ENCODE assay signal across 20 cellular contexts in genomic region chr4:152968806-152969394, GRCh38. TPM values are rescaled to one million over a fixed set of nuclear protein-coding genes. Genes with fewer than 3 reads are reported as not detected.
DNase-seq lines count a peak whose midpoint lies in the region; ATAC-seq, FAIRE-seq and TF ChIP-seq lines count a peak whose summit lies in the region.
"Had no signal": no experiment of that assay in that cellular context is flagged by ENCODE, and none has a peak within 500 bp of the region (broad histone marks: within the 10 kb centered on the region; RNA-seq: fewer than 3 reads in every experiment).

No MANE protein-coding gene starts in this region.

- H3K27me3 ChIP-seq in lung (ENCODE audit: control insufficient read depth, insufficient read depth) (no peaks in the 10 kb centered on the region), ovary (no peaks in the 10 kb centered on the region)
- H3K27me3 ChIP-seq: transverse colon had no signal

- H3K4me3 ChIP-seq in A549 (no peak overlapping the region), lung (no peak overlapping the region), ovary (no peak overlapping the region)
- H3K4me3 ChIP-seq: transverse colon had no signal

- H3K4me1 ChIP-seq in A549 (peaks cover 20% of the 10 kb centered on the region), lung (ENCODE audit: control insufficient read depth in 2 of 2, insufficient read depth in 2 of 2, low read length in 2 of 2) (peaks cover 0 to 1% of the 10 kb centered on the region in 2 donors), ovary (ENCODE audit: insufficient read depth) (no peaks in the 10 kb centered on the region)

- no peaks in the 10 kb centered on the region for H3K9me3 ChIP-seq in A549
- H3K9me3 ChIP-seq in lung (ENCODE audit: control insufficient read depth in 2 of 2, insufficient read depth in 1 of 2, low read length in 1 of 2) = no peaks in the 10 kb centered on the region
- H3K9me3 ChIP-seq in ovary = no peaks in the 10 kb centered on the region
- H3K9me3 ChIP-seq: transverse colon had no signal

- no peak overlapping the region for H3K4me3 Mint-ChIP-seq in activated naive CD4-positive, alpha-beta T cell treated with anti-CD3 and anti-CD28 coated beads for 36 hours
- H3K4me3 Mint-ChIP-seq: activated naive CD4-positive, alpha-beta T cell treated with anti-CD3 and anti-CD28 coated beads, Interleukin-2, amount 50 U/mL, for 24 hours; naive B cell; stimulated activated memory B cell treated with anti-CD40 and anti-IgM and Interleukin-4, amounts not matched to agents 10 μg/mL and 1 μg/mL and 100 μg/mL, for 72 hours had no signal

- no peaks in the 10 kb centered on the region for H3K9me3 Mint-ChIP-seq in activated naive CD4-positive, alpha-beta T cell treated with anti-CD3 and anti-CD28 coated beads for 36 hours
- H3K9me3 Mint-ChIP-seq: activated naive CD4-positive, alpha-beta T cell treated with anti-CD3 and anti-CD28 coated beads, Interleukin-2, amount 50 U/mL, for 24 hours; naive B cell; stimulated activated memory B cell treated with anti-CD40 and anti-IgM and Interleukin-4, amounts not matched to agents 10 μg/mL and 1 μg/mL and 100 μg/mL, for 72 hours had no signal

- no peak for TF ChIP-seq CTCF in A549 (IDR thresholded peaks at IDR 0.05)
- TF ChIP-seq CTCF in lung (IDR thresholded peaks at IDR 0.05; ENCODE audit: control extremely low read depth, extremely low read depth) = no peak
- TF ChIP-seq CTCF in ovary (IDR thresholded peaks at IDR 0.05) = no peak

- 0 out of 3 replicates have a peak overlapping the region, but pooled peaks have one; percentile 12 for H3K4me2 ChIP-seq in A549

- TF ChIP-seq EP300 in A549 (IDR thresholded peaks at IDR 0.05) (no peak), ovary (IDR thresholded peaks at IDR 0.05) (no peak)

- H3K27ac ChIP-seq in A549 = no peak overlapping the region
- peak overlapping the region in 1 of 2 donors; percentile 52 for H3K27ac ChIP-seq in lung (ENCODE audit: low read depth in 1 of 2, low read length in 1 of 2)
- no peak overlapping the region for H3K27ac ChIP-seq in ovary
- H3K27ac ChIP-seq: transverse colon had no signal

- DNase-seq in A549 (ENCODE audit: low read depth in 1 of 2, low spot score in 1 of 2) = no peak
- DNase-seq in LHCN-M2 (ENCODE audit: low read depth) = peak; percentile 65
- DNase-seq in cerebellar cortex (ENCODE audit: low spot score) = peak; percentile 42
- DNase-seq in lung (ENCODE audit: low spot score) = no peak
- no peak for DNase-seq in activated naive CD4-positive, alpha-beta T cell treated with anti-CD3 and anti-CD28 coated beads for 36 hours
- no peak for DNase-seq in ovary
- no peak for DNase-seq in activated effector memory CD4-positive, alpha-beta T cell treated with anti-CD3 and anti-CD28 coated beads, Interleukin-2, amount 50 U/mL, for 16 hours
- DNase-seq: activated CD4-positive, alpha-beta T cell treated with anti-CD3 and anti-CD28 coated beads for 48 hours; DMS79 treated with DMSO at 0.1 percent for 48 hours; left cardiac atrium; naive B cell; NCI-H187 treated with DMSO at 0.1 percent for 48 hours; NCI-H524 treated with DMSO at 0.1 percent for 48 hours; posterior cingulate gyrus; transverse colon had no signal

- TF ChIP-seq RAD21 in A549 (conservative IDR thresholded peaks at IDR 0.05 in 1 of 2, IDR thresholded peaks at IDR 0.05 in 1 of 2) = no peak

- CTCF ChIA-PET in A549 (lab: Yijun Ruan, JAX) = no interaction called here
- CTCF ChIA-PET in activated naive CD4-positive, alpha-beta T cell treated with anti-CD3 and anti-CD28 coated beads for 36 hours (lab: Charles Lee) = interaction anchor here (0.6 kb wide), 1 partner anchor 83 kb away, joined by 4 read pairs; no protein-coding TSS in a partner anchor

- no peak overlapping the region for H3K27ac Mint-ChIP-seq in activated naive CD4-positive, alpha-beta T cell treated with anti-CD3 and anti-CD28 coated beads for 36 hours
- H3K27ac Mint-ChIP-seq: activated naive CD4-positive, alpha-beta T cell treated with anti-CD3 and anti-CD28 coated beads, Interleukin-2, amount 50 U/mL, for 24 hours; naive B cell; stimulated activated memory B cell treated with anti-CD40 and anti-IgM and Interleukin-4, amounts not matched to agents 10 μg/mL and 1 μg/mL and 100 μg/mL, for 72 hours had no signal

- POLR2A ChIA-PET in A549 (lab: Yijun Ruan, JAX) = interaction anchor here (0.6 kb wide), 1 partner anchor 146 kb away, joined by 5 read pairs; no protein-coding TSS in a partner anchor

- no peaks in the 10 kb centered on the region for H3K27me3 Mint-ChIP-seq in activated naive CD4-positive, alpha-beta T cell treated with anti-CD3 and anti-CD28 coated beads for 36 hours (ENCODE audit: low read depth)
- H3K27me3 Mint-ChIP-seq: activated naive CD4-positive, alpha-beta T cell treated with anti-CD3 and anti-CD28 coated beads, Interleukin-2, amount 50 U/mL, for 24 hours; naive B cell; stimulated activated memory B cell treated with anti-CD40 and anti-IgM and Interleukin-4, amounts not matched to agents 10 μg/mL and 1 μg/mL and 100 μg/mL, for 72 hours had no signal

- ATAC-seq in A549 (no peak), lung (ENCODE audit: insufficient read depth, low FRiP score) (peak; percentile 30), HG02870 (IDR thresholded peaks at IDR 0.05; ENCODE audit: unreplicated experiment) (no peak)
- ATAC-seq: left cardiac atrium; SK-N-SH treated with all-trans-retinoic acid at 6 μM for 48 hours; stimulated activated memory B cell treated with anti-CD40 and anti-IgM and Interleukin-4, amounts not matched to agents 10 μg/mL and 1 μg/mL and 100 μg/mL, for 72 hours had no signal

- H3K36me3 Mint-ChIP-seq in activated naive CD4-positive, alpha-beta T cell treated with anti-CD3 and anti-CD28 coated beads for 36 hours (ENCODE audit: low read depth) = no peaks in the 10 kb centered on the region
- H3K36me3 Mint-ChIP-seq: activated naive CD4-positive, alpha-beta T cell treated with anti-CD3 and anti-CD28 coated beads, Interleukin-2, amount 50 U/mL, for 24 hours; naive B cell; stimulated activated memory B cell treated with anti-CD40 and anti-IgM and Interleukin-4, amounts not matched to agents 10 μg/mL and 1 μg/mL and 100 μg/mL, for 72 hours had no signal

- TF ChIP-seq POLR2A in A549 (IDR thresholded peaks at IDR 0.05; ENCODE audit: low read length) (no peak), ovary (IDR thresholded peaks at IDR 0.05) (no peak)

- no peak for FAIRE-seq in A549 (lab: Jason Lieb, UNC)
- FAIRE-seq: A204.1 had no signal

- H3K36me3 ChIP-seq in lung (ENCODE audit: control insufficient read depth in 2 of 2, insufficient read depth in 2 of 2, low read length in 2 of 2) (peaks cover 0 to 15% of the 10 kb centered on the region in 2 donors), ovary (no peaks in the 10 kb centered on the region)
- H3K36me3 ChIP-seq: transverse colon had no signal

- intact Hi-C loops in activated naive CD4-positive, alpha-beta T cell treated with anti-CD3 and anti-CD28 coated beads for 36 hours (cut with micrococcal nuclease) = no loop called here
- intact Hi-C loops in ovary (cut with DNase I) = no loop called here

- H3K4me1 Mint-ChIP-seq in activated naive CD4-positive, alpha-beta T cell treated with anti-CD3 and anti-CD28 coated beads for 36 hours (ENCODE audit: low read depth) = no peaks in the 10 kb centered on the region
- H3K4me1 Mint-ChIP-seq: activated naive CD4-positive, alpha-beta T cell treated with anti-CD3 and anti-CD28 coated beads, Interleukin-2, amount 50 U/mL, for 24 hours; naive B cell; stimulated activated memory B cell treated with anti-CD40 and anti-IgM and Interleukin-4, amounts not matched to agents 10 μg/mL and 1 μg/mL and 100 μg/mL, for 72 hours had no signal

- WGBS in A549 (ENCODE audit: missing lambda C conversion rate) = 60% methylated on average over 9 of the region's 9 CpGs
- 69 to 71% methylated on average over 9 of the region's 9 CpGs for WGBS in lung, 2 donors
- 45 to 64% (median 51%) methylated on average over 9 of the region's 9 CpGs for WGBS in ovary, 3 donors

TF ChIP-seq in A549, 52 proteins besides CTCF, POLR2A, EP300 and RAD21 (continues in another document):
- TF ChIP-seq HOXB13 (CRISPR knock-in tag; IDR thresholded peaks at IDR 0.05; ENCODE audit: low read depth) (no peak), FOXS1 (CRISPR knock-in tag; IDR thresholded peaks at IDR 0.05) (no peak), MAZ (IDR thresholded peaks at IDR 0.05; ENCODE audit: borderline replicate concordance, low read depth, low read length) (no peak), MAFK (IDR thresholded peaks at IDR 0.05; ENCODE audit: partially characterized antibody) (no peak), KDM5A (IDR thresholded peaks at IDR 0.05) (no peak), FOSB (CRISPR knock-in tag; IDR thresholded peaks at IDR 0.05) (no peak), KDM1A (IDR thresholded peaks at IDR 0.05; ENCODE audit: low read depth) (no peak), MYC (IDR thresholded peaks at IDR 0.05; ENCODE audit: borderline replicate concordance, low read length) (no peak), JUNB (IDR thresholded peaks at IDR 0.05) (no peak), RARB (CRISPR knock-in tag; IDR thresholded peaks at IDR 0.05) (no peak), ZC3H11A (IDR thresholded peaks at IDR 0.05) (no peak)
- TF ChIP-seq, protein P1, sequence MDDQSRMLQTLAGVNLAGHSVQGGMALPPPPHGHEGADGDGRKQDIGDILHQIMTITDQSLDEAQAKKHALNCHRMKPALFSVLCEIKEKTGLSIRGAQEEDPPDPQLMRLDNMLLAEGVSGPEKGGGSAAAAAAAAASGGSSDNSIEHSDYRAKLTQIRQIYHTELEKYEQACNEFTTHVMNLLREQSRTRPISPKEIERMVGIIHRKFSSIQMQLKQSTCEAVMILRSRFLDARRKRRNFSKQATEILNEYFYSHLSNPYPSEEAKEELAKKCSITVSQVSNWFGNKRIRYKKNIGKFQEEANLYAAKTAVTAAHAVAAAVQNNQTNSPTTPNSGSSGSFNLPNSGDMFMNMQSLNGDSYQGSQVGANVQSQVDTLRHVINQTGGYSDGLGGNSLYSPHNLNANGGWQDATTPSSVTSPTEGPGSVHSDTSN (IDR thresholded peaks at IDR 0.05) = no peak

RNA-seq across cellular contexts. Expression of gene FHDC1, which starts 32.8 kb away (rescaled TPM):
- polyA plus RNA-seq in A549 (2011; rRNA removed) (0.08 and 0.13 TPM in 2 replicates), A549 (2017; fragmentation: RNase III; extraction: RNeasy Plus Mini Kit Qiagen cat#74134 plus additional on column Dnase treatment) (0.31 to 0.32 TPM (median 0.31 TPM) in 3 replicates), lung (10 to 100 TPM in 1 of 2 donors, 1 to 10 TPM in 1; 4.3 to 22.8 TPM), ovary (1 to 10 TPM in 1 of 2 donors, under 1 TPM in 1; 0.91 to 4.0 TPM)
- 0.07 and 0.09 TPM in 2 replicates for polyA plus RNA-seq in A549 (2012; cell fraction: cytosol; rRNA removed)
- 0.23 and 0.38 TPM in 2 replicates for polyA plus RNA-seq in A549 (2012; cell fraction: nucleus; rRNA removed)
- 0.08 and 0.10 TPM in 2 replicates for polyA minus RNA-seq in A549 (2011; rRNA and poly(A)+ RNA removed)
- total RNA-seq in LHCN-M2 (2014; rRNA removed) (0.13 and 0.46 TPM in 2 replicates), lung (10 to 100 TPM; 11.7 to 27.2 TPM), ovary (1 to 10 TPM in 3 of 7 donors, under 1 TPM in 4; 0.30 to 2.0 (median 0.64) TPM)
- polyA plus RNA-seq in LHCN-M2 (2012) = 0.34 TPM
- total RNA-seq in activated naive CD4-positive, alpha-beta T cell treated with anti-CD3 and anti-CD28 coated beads for 36 hours = under 1 TPM; 0.07 to 0.12 TPM

Comparison
In these comparisons a context has a peak if more than half of its experiments do, and no peak if none do; other contexts are left out.
1. DNase-seq: peak in LHCN-M2 (single experiment) and cerebellar cortex (single experiment); none in A549 (0 of 2), lung (single experiment), activated naive CD4-positive, alpha-beta T cell treated with anti-CD3 and anti-CD28 coated beads for 36 hours (single experiment), ovary (0 of 5) and activated effector memory CD4-positive, alpha-beta T cell treated with anti-CD3 and anti-CD28 coated beads, Interleukin-2, amount 50 U/mL, for 16 hours (single experiment).